ENCODE assay signal across 8 cellular contexts in genomic region chr16:695355-696089, GRCh38. TPM values are rescaled to one million over a fixed set of nuclear protein-coding genes. Genes with fewer than 3 reads are reported as not detected.
A peak's percentile ranks its signal among the peaks of the same experiment; 100 is the strongest.
DNase-seq lines count a peak whose midpoint lies in the region; ATAC-seq and TF ChIP-seq lines count a peak whose summit lies in the region.

No MANE protein-coding gene starts in this region.

- TF ChIP-seq POLR2A in GM15510 (IDR thresholded peaks at IDR 0.05; ENCODE audit: borderline replicate concordance, extremely low read depth, insufficient read length): peak; percentile 49

- WGBS in SK-N-SH (ENCODE audit: low lambda C conversion rate): 78% methylated on average over 52 of the region's 71 CpGs

- ATAC-seq in GM18861 (IDR thresholded peaks at IDR 0.05; ENCODE audit: unreplicated experiment): no peak

- POLR2A ChIA-PET in SK-N-SH (lab: Yijun Ruan, JAX): no interaction called here

- H3K4me2 ChIP-seq in SK-N-SH: no peak overlapping the region

- H3K9ac ChIP-seq in iPS-15b (ENCODE audit: low read depth, low read length): peak overlapping the region; percentile 67
- H3K9ac ChIP-seq in SK-N-SH: no peak overlapping the region

- TF ChIP-seq RAD21 in SK-N-SH (IDR thresholded peaks at IDR 0.05; ENCODE audit: low read length): no peak

- H4K20me1 ChIP-seq in SK-N-SH (ENCODE audit: insufficient read depth): peaks cover 18% of the 10 kb centered on the region

- H3K9me2 ChIP-seq in SK-N-SH: no peaks in the 10 kb centered on the region

- no peak overlapping the region for H3K27ac ChIP-seq in SK-N-SH (ENCODE audit: low read depth in 2 of 2, low read length in 1 of 2)

- H3K36me3 ChIP-seq in iPS-15b (ENCODE audit: control insufficient read depth, insufficient read depth, low read length) (no peaks in the 10 kb centered on the region), SK-N-SH (replicated peaks in 1 of 2; ENCODE audit: control insufficient read depth in 1 of 2, insufficient read depth in 2 of 2, low read length in 1 of 2) (peaks cover 0 to 2% of the 10 kb centered on the region in 2 experiments)

- H3K4me3 ChIP-seq in iPS-15b (ENCODE audit: low read depth, low read length): peak overlapping the region; percentile 83
- no peak overlapping the region for H3K4me3 ChIP-seq in SK-N-SH (ENCODE audit: low read depth in 2 of 2, low read length in 1 of 2)

- no peak for TF ChIP-seq EP300 in SK-N-SH (IDR thresholded peaks at IDR 0.05; ENCODE audit: borderline replicate concordance in 1 of 2, low read depth in 1 of 2, low read length in 1 of 2)

- no peak for TF ChIP-seq CTCF in SK-N-SH (IDR thresholded peaks at IDR 0.05)

- DNase-seq in NCI-H345 (lab: John Stamatoyannopoulos, UW) (peak; percentile 91), activated T-cell treated with anti-CD3 and anti-CD28 coated beads for 4 hours (peak; percentile 51), middle frontal gyrus (ENCODE audit: extremely low spot score, low spot score) (no peak), SK-N-SH (no peak)
- peak in 2 of 3 experiments; percentile 48 to 69 for DNase-seq in stimulated activated CD4-positive, alpha-beta T cell treated with anti-CD3 and anti-CD28 coated beads, TNF-alpha, amount 100 ng/mL, for 24 hours (ENCODE audit: low read depth in 3 of 3)

- H3K27me3 ChIP-seq in iPS-15b (ENCODE audit: control insufficient read depth, insufficient read depth, low read length) (peaks cover 55% of the 10 kb centered on the region), SK-N-SH (ENCODE audit: insufficient read depth) (no peaks in the 10 kb centered on the region)

- no peak overlapping the region for H2AFZ ChIP-seq in SK-N-SH (ENCODE audit: low read depth)

- peaks cover 20% of the 10 kb centered on the region for H3F3A ChIP-seq in SK-N-SH (replicated peaks; ENCODE audit: insufficient read depth)

- H3K9me3 ChIP-seq in iPS-15b (ENCODE audit: control insufficient read depth, insufficient read depth, low read length): no peaks in the 10 kb centered on the region
- H3K9me3 ChIP-seq in SK-N-SH: no peaks in the 10 kb centered on the region

- H3K79me2 ChIP-seq in SK-N-SH (ENCODE audit: insufficient read depth): peaks cover 22% of the 10 kb centered on the region

- CTCF ChIA-PET in SK-N-SH (lab: Yijun Ruan, JAX): no interaction called here

- no peaks in the 10 kb centered on the region for H3K4me1 ChIP-seq in iPS-15b (ENCODE audit: control insufficient read depth, insufficient read depth, low read length)
- no peaks in the 10 kb centered on the region for H3K4me1 ChIP-seq in SK-N-SH (ENCODE audit: control insufficient read depth in 1 of 2, insufficient read depth in 2 of 2, low read depth in 1 of 2, low read length in 1 of 2)

TF ChIP-seq in SK-N-SH, 30 proteins besides CTCF, POLR2A, EP300 and RAD21:
- TF ChIP-seq GATA2 (CRISPR knock-in tag; IDR thresholded peaks at IDR 0.05) (no peak), SMC3 (IDR thresholded peaks at IDR 0.05; ENCODE audit: low read depth, low read length) (no peak), TCF12 (IDR thresholded peaks at IDR 0.05) (no peak), MXI1 (IDR thresholded peaks at IDR 0.05; ENCODE audit: low read depth, low read length) (no peak), FOXJ3 (CRISPR knock-in tag; IDR thresholded peaks at IDR 0.05) (no peak)

RNA-seq across cellular contexts. Expression of gene WDR24, which starts 5.3 kb away (rescaled TPM):
- 5.0 and 6.4 TPM in 2 replicates for polyA plus RNA-seq in SK-N-SH (2012; rRNA removed)
- 1.8 and 3.1 TPM in 2 replicates for polyA plus RNA-seq in SK-N-SH (2012; cell fraction: cytosol; rRNA removed)
- polyA plus RNA-seq in SK-N-SH (2012; cell fraction: nucleus; rRNA removed): 23.2 and 33.0 TPM in 2 replicates

RNA-seq across cellular contexts. Expression of gene FBXL16, which starts 10.1 kb away (rescaled TPM):
- polyA plus RNA-seq in SK-N-SH (2012; rRNA removed): 17.7 and 19.8 TPM in 2 replicates
- 11.3 and 18.3 TPM in 2 replicates for polyA plus RNA-seq in SK-N-SH (2012; cell fraction: cytosol; rRNA removed)
- 19.3 and 27.4 TPM in 2 replicates for polyA plus RNA-seq in SK-N-SH (2012; cell fraction: nucleus; rRNA removed)

RNA-seq across cellular contexts. Expression of gene JMJD8, which starts 11.4 kb away (rescaled TPM):
- polyA plus RNA-seq in SK-N-SH (2012; rRNA removed): 49.2 and 67.0 TPM in 2 replicates
- 26.2 and 45.4 TPM in 2 replicates for polyA plus RNA-seq in SK-N-SH (2012; cell fraction: cytosol; rRNA removed)
- polyA plus RNA-seq in SK-N-SH (2012; cell fraction: nucleus; rRNA removed): 89.7 and 119 TPM in 2 replicates

RNA-seq across cellular contexts. Expression of gene STUB1, which starts 15.3 kb away (rescaled TPM):
- 268 and 323 TPM in 2 replicates for polyA plus RNA-seq in SK-N-SH (2012; rRNA removed)
- polyA plus RNA-seq in SK-N-SH (2012; cell fraction: cytosol; rRNA removed): 198 and 270 TPM in 2 replicates
- 616 and 791 TPM in 2 replicates for polyA plus RNA-seq in SK-N-SH (2012; cell fraction: nucleus; rRNA removed)

RNA-seq across cellular contexts. Expression of gene METRN, which starts 19.4 kb away (rescaled TPM):
- 52.4 and 59.7 TPM in 2 replicates for polyA plus RNA-seq in SK-N-SH (2012; rRNA removed)
- 25.1 and 56.0 TPM in 2 replicates for polyA plus RNA-seq in SK-N-SH (2012; cell fraction: cytosol; rRNA removed)
- 47.0 and 55.6 TPM in 2 replicates for polyA plus RNA-seq in SK-N-SH (2012; cell fraction: nucleus; rRNA removed)

Comparison
In these comparisons a context has a peak if more than half of its experiments do, and no peak if none do; other contexts are left out.
1. DNase-seq: peak in NCI-H345 (single experiment), activated T-cell treated with anti-CD3 and anti-CD28 coated beads for 4 hours (single experiment) and stimulated activated CD4-positive, alpha-beta T cell treated with anti-CD3 and anti-CD28 coated beads, TNF-alpha, amount 100 ng/mL, for 24 hours (2 of 3); none in middle frontal gyrus (single experiment) and SK-N-SH (single experiment).